28 cellular contexts compared by ENCODE assay signal in genomic region chr18:59877366-59877765, GRCh38. TPM values are rescaled to one million over a fixed set of nuclear protein-coding genes. Genes with fewer than 3 reads are reported as not detected.
DNase-seq lines count a peak whose midpoint lies in the region; ATAC-seq, FAIRE-seq and TF ChIP-seq lines count a peak whose summit lies in the region.
"Had no signal": no experiment of that assay in that cellular context is flagged by ENCODE, and none has a peak within 500 bp of the region (broad histone marks: within the 10 kb centered on the region; RNA-seq: fewer than 3 reads in every experiment).

No MANE protein-coding gene starts in this region.

- no peaks in the 10 kb centered on the region for H4K20me1 ChIP-seq in K562 (replicated peaks; ENCODE audit: control insufficient read depth, insufficient read depth, low read length)

- WGBS in K562 (ENCODE audit: insufficient coverage, low coverage, missing lambda C conversion rate): 0% methylated on average over 1 of the region's 1 CpG

- H3K4me2 ChIP-seq in K562 (ENCODE audit: insufficient read depth, low read length): no peak overlapping the region
- H3K4me2 ChIP-seq: A549, PC-9 had no signal

- ATAC-seq in K562 (no peak), HG02571 (IDR thresholded peaks at IDR 0.05; ENCODE audit: unreplicated experiment) (no peak), HG03520 (IDR thresholded peaks at IDR 0.05; ENCODE audit: unreplicated experiment) (no peak), HG03342 (IDR thresholded peaks at IDR 0.05; ENCODE audit: unreplicated experiment) (no peak)
- ATAC-seq: A549; CD8-positive, alpha-beta T cell; effector memory CD8-positive, alpha-beta T cell; HCT116; left colon; naive thymus-derived CD8-positive, alpha-beta T cell; pancreas; sciatic nerve; WTC11 had no signal

- TF ChIP-seq RAD21 in K562 (CRISPR knock-in tag; conservative IDR thresholded peaks at IDR 0.05 in 1 of 2, IDR thresholded peaks at IDR 0.05 in 1 of 2): no peak

- TF ChIP-seq POLR2A in K562 (conservative IDR thresholded peaks at IDR 0.05): no peak

- CTCF ChIA-PET in K562 (lab: Yijun Ruan, JAX; ENCODE audit: low intra/inter-chr PET ratio): no interaction called here

- peak; percentile 46 for DNase-seq in AG10803 (ENCODE audit: low read depth)
- DNase-seq in GM03348 (ENCODE audit: low spot score): peak; percentile 33
- peak; percentile 61 for DNase-seq in NOMO-1 treated with dmso at 0.1 percent for 144 hours (lab: John Stamatoyannopoulos, UW; ENCODE audit: unreplicated experiment)
- DNase-seq in K562 (ENCODE audit: extremely low read depth in 1 of 4, low spot score in 3 of 4): no peak
- no peak for DNase-seq in NCI-H2081 (lab: John Stamatoyannopoulos, UW)
- DNase-seq: activated CD4-positive, alpha-beta T cell treated with anti-CD3 and anti-CD28 coated beads, Interleukin-2, amount 50 U/mL, for 48 hours; activated effector memory CD4-positive, alpha-beta T cell treated with Interleukin-2 at 50 U/mL for 16 hours; brain microvascular endothelial cell; CD8-positive, alpha-beta T cell; DMS53; effector memory CD8-positive, alpha-beta T cell; esophagus squamous epithelium; left colon; naive thymus-derived CD8-positive, alpha-beta T cell; NCI-H1092 treated with DMSO at 0.1 percent for 48 hours; NCI-H524; pancreas; PC-9; SJCRH30; T-helper 2 cell had no signal

- no peak for FAIRE-seq in K562 (lab: Jason Lieb, UNC)
- FAIRE-seq: A549, pancreas had no signal

- no peak overlapping the region for H3K27ac ChIP-seq in K562 (ENCODE audit: extremely low read depth, low read depth, low read length)
- H3K27ac ChIP-seq: A549, brain microvascular endothelial cell, esophagus squamous epithelium, pancreas, PC-9, SJCRH30, suprapubic skin had no signal

- H2AFZ ChIP-seq in K562 (ENCODE audit: low read depth, low read length): no peak overlapping the region
- H2AFZ ChIP-seq: PC-9 had no signal

- POLR2A ChIA-PET in K562 (lab: Yijun Ruan, JAX): no interaction called here

- H3K4me3 ChIP-seq in AG10803 (ENCODE audit: low read length) (no peak overlapping the region), K562 (no peak overlapping the region)
- H3K4me3 ChIP-seq: A549, esophagus squamous epithelium, pancreas, PC-9, SJCRH30, suprapubic skin had no signal

- TF ChIP-seq CTCF in AG10803 (conservative IDR thresholded peaks at IDR 0.05; ENCODE audit: low read length) (no peak), K562 (IDR thresholded peaks at IDR 0.05 in 2 of 3, conservative IDR thresholded peaks at IDR 0.05 in 1 of 3; ENCODE audit: insufficient read depth in 2 of 3, low read depth in 1 of 3, low read length in 3 of 3) (no peak)

- intact Hi-C loops in K562 (cut with micrococcal nuclease): no loop called here

- TF ChIP-seq EP300 in K562 (IDR thresholded peaks at IDR 0.05; ENCODE audit: low read length): no peak

- peaks cover 3 to 9% of the 10 kb centered on the region in 2 experiments; a peak in 4 of 5 replicates for H3K4me1 ChIP-seq in K562 (replicated peaks in 1 of 2; ENCODE audit: control insufficient read depth in 2 of 2, insufficient read depth in 2 of 2, low read length in 2 of 2)
- H3K4me1 ChIP-seq: SJCRH30 had no signal

- H3K9me1 ChIP-seq in K562 (ENCODE audit: control insufficient read depth, insufficient read depth, low read length): no peaks in the 10 kb centered on the region

- H3K9ac ChIP-seq in K562 (ENCODE audit: insufficient read depth in 1 of 2, low read depth in 2 of 2, low read length in 2 of 2): no peak overlapping the region

- no peaks in the 10 kb centered on the region for H3K79me2 ChIP-seq in K562 (ENCODE audit: control insufficient read depth, insufficient read depth, low read length)

- no peaks in the 10 kb centered on the region for H3K27me3 ChIP-seq in K562 (ENCODE audit: control insufficient read depth in 2 of 2, insufficient read depth in 2 of 2, low read length in 2 of 2)
- H3K27me3 ChIP-seq: brain microvascular endothelial cell, esophagus squamous epithelium, pancreas, SJCRH30, suprapubic skin had no signal

- no peaks in the 10 kb centered on the region for H3K36me3 ChIP-seq in K562 (ENCODE audit: control insufficient read depth, insufficient read depth, low read length)
- H3K36me3 ChIP-seq: brain microvascular endothelial cell, esophagus squamous epithelium, pancreas, SJCRH30, suprapubic skin had no signal

- no peaks in the 10 kb centered on the region for H3K9me3 ChIP-seq in K562 (replicated peaks; ENCODE audit: control insufficient read depth, insufficient read depth, low read depth, low read length)
- H3K9me3 ChIP-seq: A549, esophagus squamous epithelium, pancreas, SJCRH30, suprapubic skin had no signal

- BruUV-seq in K562 (replicated peaks; lab: Mats Ljungman, UMichigan): no TSS peak

- in situ Hi-C loops in K562 (cut with MboI): no loop called here

TF ChIP-seq in K562, 482 proteins besides CTCF, POLR2A, EP300 and RAD21 (continues in another document):
- TF ChIP-seq ZNF24 (IDR thresholded peaks at IDR 0.05): no peak
- TF ChIP-seq ZNF347 (CRISPR knock-in tag; IDR thresholded peaks at IDR 0.05; ENCODE audit: low read depth): no peak
- TF ChIP-seq ELK3 (CRISPR knock-in tag; IDR thresholded peaks at IDR 0.05): no peak
- TF ChIP-seq KAT7 (CRISPR knock-in tag; IDR thresholded peaks at IDR 0.05; ENCODE audit: borderline replicate concordance): no peak
- TF ChIP-seq HDAC2 (IDR thresholded peaks at IDR 0.05): no peak
- no peak for TF ChIP-seq POLR2B (IDR thresholded peaks at IDR 0.05; ENCODE audit: low read depth, partially characterized antibody)
- no peak for TF ChIP-seq GTF2B (IDR thresholded peaks at IDR 0.05; ENCODE audit: extremely low read depth, insufficient read length)
- TF ChIP-seq SPI1 (IDR thresholded peaks at IDR 0.05; ENCODE audit: borderline replicate concordance, low read depth, low read length): peak; percentile 93
- no peak for TF ChIP-seq CHAMP1 (IDR thresholded peaks at IDR 0.05)
- TF ChIP-seq MXI1 (IDR thresholded peaks at IDR 0.05; ENCODE audit: low read depth, low read length): no peak
- no peak for TF ChIP-seq SREBF2 (CRISPR knock-in tag; IDR thresholded peaks at IDR 0.05)
- TF ChIP-seq CREM (IDR thresholded peaks at IDR 0.05; ENCODE audit: low read depth): no peak
- TF ChIP-seq ZNF764 (CRISPR knock-in tag; IDR thresholded peaks at IDR 0.05; ENCODE audit: low read depth): no peak
- no peak for TF ChIP-seq ZBTB7A (IDR thresholded peaks at IDR 0.05; ENCODE audit: borderline replicate concordance, control insufficient read depth, low read depth, low read length)
- TF ChIP-seq NR1H2 (CRISPR knock-in tag; IDR thresholded peaks at IDR 0.05): no peak
- no peak for TF ChIP-seq TEAD2 (tag; IDR thresholded peaks at IDR 0.05)
- no peak for TF ChIP-seq ZFPM2 (CRISPR knock-in tag; IDR thresholded peaks at IDR 0.05)

RNA-seq across cellular contexts. Expression of gene PMAIP1, which starts 22.4 kb away (rescaled TPM):
- 4.4 and 9.5 TPM in 2 replicates for total RNA-seq in K562 (2011; cell fraction: chromatin; rRNA removed; ENCODE audit: low replicate concordance)
- 6.2 and 8.5 TPM in 2 replicates for total RNA-seq in K562 (2011; cell fraction: nucleolus; rRNA removed)
- total RNA-seq in K562 (2011; cell fraction: nucleoplasm; rRNA removed): 5.6 and 6.1 TPM in 2 replicates
- total RNA-seq in K562 (2014; rRNA removed): 14.0 and 16.5 TPM in 2 replicates
- 16.4 and 19.7 TPM in 2 replicates for total RNA-seq in K562 (2014; rRNA removed; fragmentation: Illumina TruSeq; extraction: Trizol)
- 8.0 and 8.1 TPM in 2 replicates for total RNA-seq in K562 (2015; rRNA removed; fragmentation: Illumina TruSeq; extraction: Trizol)
- 17.3 and 17.6 TPM in 2 replicates for total RNA-seq in K562 (2021)
- polyA plus RNA-seq in K562 (2011; rRNA removed): 14.9 and 15.2 TPM in 2 replicates
- polyA plus RNA-seq in K562 (2011; cell fraction: cytosol; rRNA removed): 9.2 and 10.1 TPM in 2 replicates
- 4.7 and 6.4 TPM in 2 replicates for polyA plus RNA-seq in K562 (2011; cell fraction: nucleus; rRNA removed)
- 9.7 and 20.8 TPM in 2 replicates for polyA plus RNA-seq in K562 (2012)
- 14.0 and 15.4 TPM in 2 replicates for polyA plus RNA-seq in K562 (2014; fragmentation: Illumina TruSeq; extraction: Trizol)
- 10 to 100 TPM; 10.0 to 14.9 TPM for polyA plus RNA-seq in K562 (2014; fragmentation: Nextera tagmentation; extraction: Ambion mirVana)
- 21.6 and 22.9 TPM in 2 replicates for polyA plus RNA-seq in K562 (2014; rRNA removed)
- polyA minus RNA-seq in K562 (2011; rRNA and poly(A)+ RNA removed): 7.0 and 9.9 TPM in 2 replicates
- polyA minus RNA-seq in K562 (2011; cell fraction: cytosol; rRNA and poly(A)+ RNA removed): 6.8 and 8.2 TPM in 2 replicates
- 6.9 and 18.1 TPM in 2 replicates for polyA minus RNA-seq in K562 (2011; cell fraction: nucleus; rRNA and poly(A)+ RNA removed)

Comparison
In these comparisons a context has a peak if more than half of its experiments do, and no peak if none do; other contexts are left out.
1. DNase-seq: peak in AG10803 (single experiment), GM03348 (single experiment) and NOMO-1 treated with dmso at 0.1 percent for 144 hours (single experiment); none in K562 (0 of 4) and NCI-H2081 (0 of 2).